In genomic region chr2:71933467-71934319, GRCh38 we compare ENCODE assay signal across 9 cellular contexts.
A peak's percentile ranks its signal among the peaks of the same experiment; 100 is the strongest.
DNase-seq lines count a peak whose midpoint lies in the region; ATAC-seq and TF ChIP-seq lines count a peak whose summit lies in the region.
"Had no signal": no experiment of that assay in that cellular context is flagged by ENCODE, and none has a peak within 500 bp of the region (broad histone marks: within the 10 kb centered on the region; RNA-seq: fewer than 3 reads in every experiment).

No MANE protein-coding gene starts in this region.

- H4K91ac ChIP-seq in neuronal stem cell (ENCODE audit: low read depth, low read length, poor library complexity) = no peak overlapping the region

- no peak overlapping the region for H3K14ac ChIP-seq in neuronal stem cell (ENCODE audit: low read length)

- peak overlapping the region; percentile 35 for H3K18ac ChIP-seq in neuronal stem cell (ENCODE audit: low read length)

- no peaks in the 10 kb centered on the region for H3K27me3 ChIP-seq in colonic mucosa
- H3K27me3 ChIP-seq in neuronal stem cell (ENCODE audit: control insufficient read depth in 3 of 3, insufficient read depth in 3 of 3, low read depth in 1 of 3, low read length in 3 of 3) = no peaks in the 10 kb centered on the region

- no peak for TF ChIP-seq CTCF in colonic mucosa (IDR thresholded peaks at IDR 0.05)

- H3K27ac ChIP-seq in colonic mucosa (no peak overlapping the region), neuronal stem cell (replicated peaks; ENCODE audit: low read length) (no peak overlapping the region)

- intact Hi-C loops in colonic mucosa (cut with DNase I) = no loop called here

- no CpG with 5 or more reads among the region's 8 CpGs for WGBS in neuronal stem cell (ENCODE audit: extremely low coverage in 2 of 2, insufficient read length in 2 of 2, insufficient replicate concordance in 1 of 2), 2 donors

- H4K8ac ChIP-seq in neuronal stem cell (ENCODE audit: low read depth, low read length) = peak overlapping the region; percentile 95

- H3K36me3 ChIP-seq in colonic mucosa = no peaks in the 10 kb centered on the region
- no peaks in the 10 kb centered on the region for H3K36me3 ChIP-seq in neuronal stem cell (replicated peaks in 1 of 2; ENCODE audit: control insufficient read depth in 2 of 2, insufficient read depth in 2 of 2, low read length in 2 of 2)

- no peak overlapping the region for H3K4me2 ChIP-seq in neuronal stem cell (ENCODE audit: insufficient read depth, low read length, poor library complexity, severe bottlenecking)

- H3K9me3 ChIP-seq in colonic mucosa = no peaks in the 10 kb centered on the region
- no peaks in the 10 kb centered on the region for H3K9me3 ChIP-seq in neuronal stem cell (replicated peaks in 1 of 2; ENCODE audit: control insufficient read depth in 2 of 2, insufficient read depth in 1 of 2, low read depth in 1 of 2, low read length in 2 of 2)

- no peaks in the 10 kb centered on the region for H3K4me1 ChIP-seq in colonic mucosa
- H3K4me1 ChIP-seq in neuronal stem cell (ENCODE audit: control insufficient read depth in 2 of 2, insufficient read depth in 1 of 2, low read depth in 1 of 2, low read length in 2 of 2) = no peaks in the 10 kb centered on the region

- H2BK120ac ChIP-seq in neuronal stem cell (ENCODE audit: low read depth, low read length) = peak overlapping the region; percentile 73

- H3K4me3 ChIP-seq in colonic mucosa = no peak overlapping the region
- H3K4me3 ChIP-seq in neuronal stem cell (ENCODE audit: low read length in 2 of 2) = no peak overlapping the region

- peak overlapping the region; percentile 34 for H3K23ac ChIP-seq in neuronal stem cell (ENCODE audit: low read depth, low read length, poor library complexity)

- no peak overlapping the region for H3K9ac ChIP-seq in colonic mucosa (ENCODE audit: low read depth in 2 of 2, low read length in 2 of 2)
- H3K9ac ChIP-seq in neuronal stem cell (ENCODE audit: low read depth, low read length, poor library complexity) = peak overlapping the region; percentile 61

- peak overlapping the region; percentile 71 for H2AK5ac ChIP-seq in neuronal stem cell (ENCODE audit: low read depth, low read length)

- no peaks in the 10 kb centered on the region for H3K79me1 ChIP-seq in neuronal stem cell (ENCODE audit: low read depth, low read length)

- no peak overlapping the region for H3K4ac ChIP-seq in neuronal stem cell (ENCODE audit: low read length)

- H2BK12ac ChIP-seq in neuronal stem cell (ENCODE audit: low read length) = no peak overlapping the region

- no peak for ATAC-seq in HG03342 (IDR thresholded peaks at IDR 0.05; ENCODE audit: unreplicated experiment)

- DNase-seq in EL (peak; percentile 53), HT-29 (ENCODE audit: low spot score) (peak; percentile 33), colonic mucosa (peak; percentile 21), neuronal stem cell (ENCODE audit: low spot score) (no peak), RPMI8226 (no peak)
- no peak for DNase-seq in activated CD4-positive, alpha-beta T cell treated with anti-CD3 and anti-CD28 coated beads for 1 hour
- DNase-seq: amygdala, NCI-H2029 had no signal

- peak overlapping the region; percentile 68 for H2BK5ac ChIP-seq in neuronal stem cell (ENCODE audit: low read length)

- peak overlapping the region; percentile 20 for H2BK15ac ChIP-seq in neuronal stem cell (ENCODE audit: low read length)

- no peak overlapping the region for H2AFZ ChIP-seq in neuronal stem cell (ENCODE audit: low read length)

Comparison
In these comparisons a context has a peak if more than half of its experiments do, and no peak if none do; other contexts are left out.
1. DNase-seq: peak in EL (single experiment), HT-29 (single experiment) and colonic mucosa (single experiment); none in neuronal stem cell (single experiment), activated CD4-positive, alpha-beta T cell treated with anti-CD3 and anti-CD28 coated beads for 1 hour (single experiment) and RPMI8226 (single experiment).